21 cellular contexts compared by ENCODE assay signal in the genomic region with DNA sequence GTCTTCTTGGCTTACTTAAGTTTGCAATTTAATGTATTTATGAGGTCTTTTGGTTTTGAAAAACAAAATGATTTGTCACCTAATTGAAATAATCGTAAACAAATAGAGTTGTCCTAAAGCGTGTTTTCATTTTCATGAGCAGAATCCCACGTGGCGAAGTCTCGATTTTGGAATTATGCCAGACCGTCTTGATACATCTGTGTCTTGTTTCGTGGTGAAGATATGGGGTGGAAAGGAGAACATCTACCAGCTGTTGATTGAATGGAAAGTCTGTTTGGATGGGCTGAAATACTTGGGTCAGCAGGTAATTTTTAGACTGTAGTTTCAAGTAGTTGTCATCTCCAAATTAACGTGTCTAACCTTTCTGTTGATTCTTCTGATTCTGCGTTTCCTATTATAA.
"Had no signal": no experiment of that assay in that cellular context is flagged by ENCODE, and none has a peak within 500 bp of the region (broad histone marks: within the 10 kb centered on the region; RNA-seq: fewer than 3 reads in every experiment).

No MANE protein-coding gene starts in this region.

- H3K27me3 Mint-ChIP-seq: naive B cell, type B pancreatic cell had no signal

- H3K36me3 Mint-ChIP-seq: activated naive CD4-positive, alpha-beta T cell treated with anti-CD3 and anti-CD28 coated beads, Interleukin-2, amount 50 U/mL, for 72 hours had no signal

- DNase-seq: activated CD4-positive, alpha-beta T cell treated with anti-CD3 and anti-CD28 coated beads, Interleukin-2, amount 50 U/mL, for 4 hours; activated CD4-positive, CD25-positive, alpha-beta regulatory T cell treated with anti-CD3 and anti-CD28 coated beads, Interleukin-2, amount 50 U/mL, for 72 hours; activated gamma-delta T cell treated with Interleukin-2 at 50 U/mL for 16 hours; adrenal gland; head of caudate nucleus; left ventricle myocardium inferior; naive B cell; stimulated activated CD4-positive, alpha-beta T cell treated with anti-CD3 and anti-CD28 coated beads, Interleukin-12 subunit alpha, Interleukin-12 subunit beta, amount 100 ng/mL, for 4 hours; stimulated activated CD4-positive, alpha-beta T cell treated with anti-CD3 and anti-CD28 coated beads, Interleukin-1b, Interleukin-23, amount 100 ng/mL, for 48 hours; stimulated activated CD8-positive, alpha-beta memory T cell treated with anti-CD3 and anti-CD28 coated beads, Interleukin-4, amount 100 ng/mL, for 48 hours; stimulated activated naive CD8-positive, alpha-beta T cell treated with anti-CD3 and anti-CD28 coated beads, Interleukin-15, Interleukin-2, amounts not matched to agents 100 U/mL and 50 U/mL, for 24 hours; T-helper 1 cell; testis had no signal

- H3K9me3 ChIP-seq: adrenal gland, left ventricle myocardium inferior, prostate gland, right atrium auricular region, testis had no signal

- H3K27me3 ChIP-seq: adrenal gland, neural progenitor cell, right atrium auricular region, testis had no signal

- H3K27ac ChIP-seq: adrenal gland, epithelial cell of prostate, left ventricle myocardium inferior, neural progenitor cell, prostate gland, right atrium auricular region, testis had no signal

- H3K9me3 Mint-ChIP-seq: activated naive CD4-positive, alpha-beta T cell treated with anti-CD3 and anti-CD28 coated beads, Interleukin-2, amount 50 U/mL, for 72 hours; naive B cell; type B pancreatic cell had no signal

- H3K4me3 Mint-ChIP-seq: naive B cell, neural progenitor cell, type B pancreatic cell had no signal

- H3K4me3 ChIP-seq: adrenal gland, left ventricle myocardium inferior, neural progenitor cell, prostate gland, right atrium auricular region, testis had no signal

- H3K4me1 ChIP-seq: prostate gland, right atrium auricular region, testis had no signal

- H3K9ac ChIP-seq: neural progenitor cell had no signal

- ATAC-seq: activated naive CD4-positive, alpha-beta T cell treated with anti-CD3 and anti-CD28 coated beads, Interleukin-2, amount 50 U/mL, for 72 hours; stimulated activated naive CD8-positive, alpha-beta T cell treated with anti-CD3 and anti-CD28 coated beads, Interleukin-15, Interleukin-2, amounts not matched to agents 100 U/mL and 50 U/mL, for 24 hours had no signal

- FAIRE-seq: bronchial epithelial cell, frontal cortex had no signal

- H3K27ac Mint-ChIP-seq: activated naive CD4-positive, alpha-beta T cell treated with anti-CD3 and anti-CD28 coated beads, Interleukin-2, amount 50 U/mL, for 72 hours had no signal

- H3K36me3 ChIP-seq: adrenal gland, neural progenitor cell, prostate gland, right atrium auricular region had no signal
